26 cellular contexts compared by ENCODE assay signal in the genomic region with DNA sequence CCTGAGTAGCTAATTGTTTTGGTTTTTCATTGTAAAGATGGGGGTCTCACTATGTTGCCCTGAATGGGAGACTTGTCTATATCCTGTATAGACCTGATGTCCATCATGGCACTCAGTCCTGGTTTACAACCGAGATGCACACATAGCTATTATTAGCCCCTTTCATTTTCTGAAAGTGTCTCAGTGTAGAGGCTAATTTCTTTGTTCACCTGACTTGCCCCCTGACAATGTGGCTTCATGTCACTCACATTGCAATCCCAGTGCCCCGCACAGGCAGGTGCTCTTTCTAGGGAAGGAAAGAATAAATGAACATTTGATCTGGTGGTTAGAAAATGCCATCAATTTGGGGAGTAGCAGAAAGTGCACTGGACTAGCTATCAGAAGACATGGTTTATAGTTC. TPM values are rescaled to one million over a fixed set of nuclear protein-coding genes. Genes with fewer than 3 reads are reported as not detected.
DNase-seq lines count a peak whose midpoint lies in the region; ATAC-seq, FAIRE-seq and TF ChIP-seq lines count a peak whose summit lies in the region.
"Had no signal": no experiment of that assay in that cellular context is flagged by ENCODE, and none has a peak within 500 bp of the region (broad histone marks: within the 10 kb centered on the region; RNA-seq: fewer than 3 reads in every experiment).

No MANE protein-coding gene starts in this region.

- H4K20me1 ChIP-seq in GM12878 (ENCODE audit: control insufficient read depth, insufficient read depth): no peaks in the 10 kb centered on the region

- no peaks in the 10 kb centered on the region for H3K27me3 Mint-ChIP-seq in activated CD8-positive, alpha-beta T cell treated with anti-CD3 and anti-CD28 coated beads, Interleukin-2, amount 10 ng/mL, durations not matched to agents 7 days and 5 days (ENCODE audit: low read depth)
- H3K27me3 Mint-ChIP-seq in activated CD8-positive, alpha-beta T cell treated with anti-CD3 and anti-CD28 coated beads for 36 hours: no peaks in the 10 kb centered on the region

- CTCF ChIA-PET in activated CD8-positive, alpha-beta T cell treated with anti-CD3 and anti-CD28 coated beads, Interleukin-2, amount 10 ng/mL, durations not matched to agents 7 days and 5 days (lab: Charles Lee): interaction anchor here (1.0 to 1.3 kb wide), 3 partner anchors 34 to 211 kb away, joined by 3 read pairs; no protein-coding TSS in a partner anchor
- CTCF ChIA-PET in activated CD8-positive, alpha-beta T cell treated with anti-CD3 and anti-CD28 coated beads for 36 hours (lab: Charles Lee): interaction anchor here (0.9 to 3.6 kb wide), 5 partner anchors 11 to 240 kb away, joined by 3 to 17 read pairs (median 3); no protein-coding TSS in a partner anchor
- CTCF ChIA-PET in GM12878 (lab: Yijun Ruan, JAX): interaction anchor here (2.0 to 2.6 kb wide), 2 partner anchors 10 to 62 kb away, joined by 10 to 12 read pairs; no protein-coding TSS in a partner anchor

- H3K9me3 ChIP-seq in GM12878 (replicated peaks; ENCODE audit: control insufficient read depth, insufficient read depth, low read length) (no peaks in the 10 kb centered on the region), MG63 (no peaks in the 10 kb centered on the region)
- H3K9me3 ChIP-seq: BE2C, SJCRH30 had no signal

- no peak overlapping the region for H3K4me3 ChIP-seq in GM12878
- no peak overlapping the region for H3K4me3 ChIP-seq in MG63
- H3K4me3 ChIP-seq: SJCRH30 had no signal

- intact Hi-C loops in activated CD8-positive, alpha-beta T cell treated with anti-CD3 and anti-CD28 coated beads for 36 hours (cut with micrococcal nuclease): no loop called here
- intact Hi-C loops in GM12878 (cut with micrococcal nuclease; ENCODE audit: unreplicated experiment): no loop called here

- no peaks in the 10 kb centered on the region for H3K9me3 Mint-ChIP-seq in activated CD8-positive, alpha-beta T cell treated with anti-CD3 and anti-CD28 coated beads, Interleukin-2, amount 10 ng/mL, durations not matched to agents 7 days and 5 days (ENCODE audit: insufficient read depth)
- H3K9me3 Mint-ChIP-seq in activated CD8-positive, alpha-beta T cell treated with anti-CD3 and anti-CD28 coated beads for 36 hours: no peaks in the 10 kb centered on the region
- H3K9me3 Mint-ChIP-seq: CD14-positive monocyte had no signal

- no peak overlapping the region for H3K4me3 Mint-ChIP-seq in activated CD8-positive, alpha-beta T cell treated with anti-CD3 and anti-CD28 coated beads, Interleukin-2, amount 10 ng/mL, durations not matched to agents 7 days and 5 days
- H3K4me3 Mint-ChIP-seq in activated CD8-positive, alpha-beta T cell treated with anti-CD3 and anti-CD28 coated beads for 36 hours: no peak overlapping the region
- H3K4me3 Mint-ChIP-seq: CD14-positive monocyte had no signal

- H2AFZ ChIP-seq in GM12878 (ENCODE audit: control insufficient read depth, low read depth, low read length): peak overlapping the region; percentile 80

- no peaks in the 10 kb centered on the region for H3K36me3 ChIP-seq in GM12878 (ENCODE audit: control insufficient read depth in 2 of 2, insufficient read depth in 2 of 2, low read length in 1 of 2)
- no peaks in the 10 kb centered on the region for H3K36me3 ChIP-seq in MG63
- H3K36me3 ChIP-seq: BE2C, SJCRH30 had no signal

- FAIRE-seq in GM12891 (lab: Jason Lieb, UNC) (peak; percentile 43), GM12878 (lab: Jason Lieb, UNC) (no peak)
- FAIRE-seq: GM19239, H54, HepG2 had no signal

- H3K4me1 Mint-ChIP-seq in activated CD8-positive, alpha-beta T cell treated with anti-CD3 and anti-CD28 coated beads, Interleukin-2, amount 10 ng/mL, durations not matched to agents 7 days and 5 days (ENCODE audit: low read depth): peaks cover 22% of the 10 kb centered on the region
- H3K4me1 Mint-ChIP-seq in activated CD8-positive, alpha-beta T cell treated with anti-CD3 and anti-CD28 coated beads for 36 hours (ENCODE audit: low read depth): peaks cover 19% of the 10 kb centered on the region
- H3K4me1 Mint-ChIP-seq: CD14-positive monocyte had no signal

- POLR2A ChIA-PET in activated CD8-positive, alpha-beta T cell treated with anti-CD3 and anti-CD28 coated beads, Interleukin-2, amount 10 ng/mL, durations not matched to agents 7 days and 5 days (lab: Charles Lee): interaction anchor here (0.6 to 3.6 kb wide), 2 partner anchors 12 to 607 kb away, joined by 3 to 24 read pairs; a partner anchor contains a TSS
- POLR2A ChIA-PET in activated CD8-positive, alpha-beta T cell treated with anti-CD3 and anti-CD28 coated beads for 36 hours (lab: Charles Lee): interaction anchor here (1.4 to 3.1 kb wide), 2 partner anchors 9 to 12 kb away, joined by 4 to 16 read pairs; a partner anchor contains a TSS
- POLR2A ChIA-PET in GM12878 (lab: Charles Lee): interaction anchor here (0.5 to 0.9 kb wide), 3 partner anchors 11 to 494 kb away, joined by 3 to 5 read pairs (median 3); no protein-coding TSS in a partner anchor

- TF ChIP-seq CTCF in activated CD8-positive, alpha-beta T cell treated with anti-CD3 and anti-CD28 coated beads for 36 hours (IDR thresholded peaks at IDR 0.05): no peak
- TF ChIP-seq CTCF in GM12878 (IDR thresholded peaks at IDR 0.05 in 2 of 3, conservative IDR thresholded peaks at IDR 0.05 in 1 of 3; ENCODE audit: control insufficient read depth in 2 of 3, extremely low read depth in 1 of 3, insufficient read depth in 1 of 3, low read depth in 3 of 3, low read length in 3 of 3): no peak

- H3K9ac ChIP-seq in GM12878 (ENCODE audit: control insufficient read depth, insufficient read depth, low read length): peak overlapping the region; percentile 50

- no TSS peak for BruUV-seq in GM12878 (replicated peaks; lab: Mats Ljungman, UMichigan)

- TF ChIP-seq POLR2A in GM12891 (IDR thresholded peaks at IDR 0.05; ENCODE audit: low read depth, low read length): no peak
- TF ChIP-seq POLR2A in GM12878 (IDR thresholded peaks at IDR 0.05; ENCODE audit: low read depth, low read length): no peak

- WGBS in GM12878 (ENCODE audit: insufficient coverage, insufficient replicate concordance, low lambda C conversion rate, missing lambda C conversion rate): 10% methylated on average over 2 of the region's 2 CpGs

- TF ChIP-seq RAD21 in GM12878 (IDR thresholded peaks at IDR 0.05; ENCODE audit: insufficient read depth, low read depth, low read length): no peak

- H3K27me3 ChIP-seq in GM12878 (replicated peaks in 1 of 2; ENCODE audit: control insufficient read depth in 2 of 2, insufficient read depth in 2 of 2, low read length in 1 of 2) (no peaks in the 10 kb centered on the region), MG63 (no peaks in the 10 kb centered on the region)
- H3K27me3 ChIP-seq: BE2C, SJCRH30 had no signal

- peak overlapping the region; percentile 74 for H3K4me2 ChIP-seq in GM12878 (ENCODE audit: control insufficient read depth, insufficient read depth)

- H3K4me1 ChIP-seq in GM12878 (ENCODE audit: control insufficient read depth, insufficient read depth, low read length): peaks cover 17% of the 10 kb centered on the region
- H3K4me1 ChIP-seq: BE2C, SJCRH30 had no signal

- no peak for TF ChIP-seq EP300 in GM12878 (IDR thresholded peaks at IDR 0.05; ENCODE audit: borderline replicate concordance in 1 of 2, control insufficient read depth in 1 of 2, low read depth in 2 of 2, low read length in 2 of 2)

- peak overlapping the region; percentile 46 for H3K27ac ChIP-seq in GM12878 (ENCODE audit: control insufficient read depth, insufficient read depth)
- H3K27ac ChIP-seq: SJCRH30 had no signal

- DNase-seq in activated CD8-positive, alpha-beta T cell treated with anti-CD3 and anti-CD28 coated beads, Interleukin-2, amount 10 ng/mL, durations not matched to agents 7 days and 5 days: no peak
- no peak for DNase-seq in activated CD8-positive, alpha-beta T cell treated with anti-CD3 and anti-CD28 coated beads for 36 hours
- no peak for DNase-seq in GM12891 (ENCODE audit: insufficient read length, low spot score)
- DNase-seq in NCI-H2227 (lab: John Stamatoyannopoulos, UW; ENCODE audit: unreplicated experiment): peak; percentile 46
- no peak for DNase-seq in GM12878 (ENCODE audit: low read depth, low spot score)
- no peak for DNase-seq in MG63
- no peak for DNase-seq in stimulated activated CD4-positive, alpha-beta T cell treated with anti-CD3 and anti-CD28 coated beads, Interleukin-2, amount 100 ng/mL, for 48 hours
- DNase-seq: 8988T, ACHN, BE2C, DMS153, DND-41, Kasumi-1, NCI-H2029, NCI-H226, NCI-H510A, NCI-H69, PC-3, SJCRH30 had no signal

- no peak for ATAC-seq in activated CD8-positive, alpha-beta T cell treated with anti-CD3 and anti-CD28 coated beads, Interleukin-2, amount 10 ng/mL, durations not matched to agents 7 days and 5 days
- ATAC-seq in activated CD8-positive, alpha-beta T cell treated with anti-CD3 and anti-CD28 coated beads for 36 hours: no peak
- ATAC-seq in GM12878 (peak; percentile 73), HG03196 (IDR thresholded peaks at IDR 0.05; ENCODE audit: unreplicated experiment) (no peak)
- ATAC-seq: HepG2, PC-3, SK-N-SH treated with all-trans-retinoic acid at 6 μM for 48 hours had no signal

- in situ Hi-C loops in GM12878 (cut with MboI): no loop called here

- H3K79me2 ChIP-seq in GM12878 (ENCODE audit: control insufficient read depth, insufficient read depth, low read length): no peaks in the 10 kb centered on the region

- no peaks in the 10 kb centered on the region for H3K36me3 Mint-ChIP-seq in activated CD8-positive, alpha-beta T cell treated with anti-CD3 and anti-CD28 coated beads, Interleukin-2, amount 10 ng/mL, durations not matched to agents 7 days and 5 days (ENCODE audit: low read depth)
- no peaks in the 10 kb centered on the region for H3K36me3 Mint-ChIP-seq in activated CD8-positive, alpha-beta T cell treated with anti-CD3 and anti-CD28 coated beads for 36 hours (ENCODE audit: low read depth)
- H3K36me3 Mint-ChIP-seq: CD14-positive monocyte had no signal

- SMC1A ChIA-PET in GM12878 (lab: Charles Lee; ENCODE audit: uncharacterized antibody, unreplicated experiment): interaction anchor here (0.8 to 2.1 kb wide), 4 partner anchors 10 to 248 kb away, joined by 3 to 16 read pairs (median 4); a partner anchor contains a TSS

- RAD21 ChIA-PET in GM12878 (lab: Charles Lee; ENCODE audit: unreplicated experiment): interaction anchor here (0.7 to 1.6 kb wide), 5 partner anchors 10 to 251 kb away, joined by 3 to 6 read pairs (median 5); a partner anchor contains a TSS

- peak overlapping the region; percentile 43 for H3K27ac Mint-ChIP-seq in activated CD8-positive, alpha-beta T cell treated with anti-CD3 and anti-CD28 coated beads, Interleukin-2, amount 10 ng/mL, durations not matched to agents 7 days and 5 days
- no peak overlapping the region for H3K27ac Mint-ChIP-seq in activated CD8-positive, alpha-beta T cell treated with anti-CD3 and anti-CD28 coated beads for 36 hours
- H3K27ac Mint-ChIP-seq: CD14-positive monocyte had no signal

RNA-seq across cellular contexts. Expression of a gene that starts 13.1 kb away (rescaled TPM):
- total RNA-seq in activated CD8-positive, alpha-beta T cell treated with anti-CD3 and anti-CD28 coated beads, Interleukin-2, amount 10 ng/mL, durations not matched to agents 7 days and 5 days: 10 to 100 TPM; 90.3 to 93.1 TPM
- 10 to 100 TPM; 79.6 to 88.1 TPM for total RNA-seq in activated CD8-positive, alpha-beta T cell treated with anti-CD3 and anti-CD28 coated beads for 36 hours
- polyA plus RNA-seq in GM12891 (2012; ENCODE audit: low read depth, missing spikeins): 42.6 TPM
- 275 and 292 TPM in 2 replicates for total RNA-seq in GM12878 (2013; cell fraction: nucleolus; rRNA removed)
- total RNA-seq in GM12878 (2014; rRNA removed): 32.5 and 41.1 TPM in 2 replicates
- total RNA-seq in GM12878 (2014; rRNA removed; fragmentation: Illumina TruSeq; extraction: Trizol): 41.0 and 42.0 TPM in 2 replicates
- 62.0 and 69.3 TPM in 2 replicates for total RNA-seq in GM12878 (2021)
- 35.7 TPM for polyA plus RNA-seq in GM12878 (2011; ENCODE audit: low read depth)
- 34.2 and 66.1 TPM in 2 replicates for polyA plus RNA-seq in GM12878 (2011; rRNA removed)
- 57.6 and 60.4 TPM in 2 replicates for polyA plus RNA-seq in GM12878 (2011; cell fraction: cytosol; rRNA removed)
- polyA plus RNA-seq in GM12878 (2011; cell fraction: nucleus; rRNA removed): 202 and 220 TPM in 2 replicates
- polyA plus RNA-seq in GM12878 (2012): 48.6 and 55.0 TPM in 2 replicates
- polyA plus RNA-seq in GM12878 (2014; fragmentation: Illumina TruSeq; extraction: Trizol): 53.7 and 65.7 TPM in 2 replicates
- polyA plus RNA-seq in GM12878 (2014; fragmentation: Nextera tagmentation; extraction: Ambion mirVana): 10 to 100 TPM; 10.5 to 13.0 TPM
- 43.2 and 49.2 TPM in 2 replicates for polyA plus RNA-seq in GM12878 (2014; rRNA removed)
- polyA plus RNA-seq in GM12878 (2016; fragmentation: Nextera tagmentation; extraction: Ambion mirVana): 10 to 100 TPM; 19.0 to 21.8 TPM
- polyA minus RNA-seq in GM12878 (2011; rRNA and poly(A)+ RNA removed): 111 and 140 TPM in 2 replicates
- 40.4 and 41.4 TPM in 2 replicates for polyA minus RNA-seq in GM12878 (2011; cell fraction: cytosol; rRNA and poly(A)+ RNA removed)
- polyA minus RNA-seq in GM12878 (2011; cell fraction: nucleus; rRNA and poly(A)+ RNA removed): 62.4 and 103 TPM in 2 replicates
- 11.8 and 16.7 TPM in 2 replicates for total RNA-seq in MG63 (2014; rRNA removed; shearing (Covaris generic); ENCODE audit: low replicate concordance)

RNA-seq across cellular contexts. Expression of a gene that starts 49.3 kb away (rescaled TPM):
- total RNA-seq in activated CD8-positive, alpha-beta T cell treated with anti-CD3 and anti-CD28 coated beads, Interleukin-2, amount 10 ng/mL, durations not matched to agents 7 days and 5 days: not detected
- under 1 TPM in 1 of 2 experiments, not detected in 1; 0.56 TPM for total RNA-seq in activated CD8-positive, alpha-beta T cell treated with anti-CD3 and anti-CD28 coated beads for 36 hours
- 0.18 TPM for polyA plus RNA-seq in GM12891 (2012; ENCODE audit: low read depth, missing spikeins)
- not detected in 2 replicates for total RNA-seq in GM12878 (2013; cell fraction: nucleolus; rRNA removed)
- 2.1 and 2.7 TPM in 2 replicates for total RNA-seq in GM12878 (2014; rRNA removed)
- total RNA-seq in GM12878 (2014; rRNA removed; fragmentation: Illumina TruSeq; extraction: Trizol): 0.72 and 0.83 TPM in 2 replicates
- 2.2 and 2.6 TPM in 2 replicates for total RNA-seq in GM12878 (2021)
- polyA plus RNA-seq in GM12878 (2011; ENCODE audit: low read depth): 0.26 TPM
- 0.12 TPM in 1 of 2 replicates, not detected in the other for polyA plus RNA-seq in GM12878 (2011; rRNA removed)
- 0.09 and 0.12 TPM in 2 replicates for polyA plus RNA-seq in GM12878 (2011; cell fraction: cytosol; rRNA removed)
- 0.24 TPM in 1 of 2 replicates, not detected in the other for polyA plus RNA-seq in GM12878 (2011; cell fraction: nucleus; rRNA removed)
- polyA plus RNA-seq in GM12878 (2012): 2.3 and 2.8 TPM in 2 replicates
- polyA plus RNA-seq in GM12878 (2014; fragmentation: Illumina TruSeq; extraction: Trizol): 0.17 and 0.84 TPM in 2 replicates
- polyA plus RNA-seq in GM12878 (2014; fragmentation: Nextera tagmentation; extraction: Ambion mirVana): under 1 TPM in 1 of 2 experiments, not detected in 1; 0.15 TPM
- 2.6 and 3.7 TPM in 2 replicates for polyA plus RNA-seq in GM12878 (2014; rRNA removed)
- 1 to 10 TPM; 1.9 to 2.0 TPM for polyA plus RNA-seq in GM12878 (2016; fragmentation: Nextera tagmentation; extraction: Ambion mirVana)
- not detected in 2 replicates for polyA minus RNA-seq in GM12878 (2011; rRNA and poly(A)+ RNA removed)
- polyA minus RNA-seq in GM12878 (2011; cell fraction: cytosol; rRNA and poly(A)+ RNA removed): 1.4 and 1.9 TPM in 2 replicates
- polyA minus RNA-seq in GM12878 (2011; cell fraction: nucleus; rRNA and poly(A)+ RNA removed): 0.24 and 0.67 TPM in 2 replicates
- 27.9 and 85.6 TPM in 2 replicates for total RNA-seq in MG63 (2014; rRNA removed; shearing (Covaris generic); ENCODE audit: low replicate concordance)
- total RNA-seq: HT1080, SJCRH30 had no signal
- polyA plus RNA-seq: CD14-positive monocyte had no signal
